ENCODE assay signal across 11 cellular contexts in the genomic region with DNA sequence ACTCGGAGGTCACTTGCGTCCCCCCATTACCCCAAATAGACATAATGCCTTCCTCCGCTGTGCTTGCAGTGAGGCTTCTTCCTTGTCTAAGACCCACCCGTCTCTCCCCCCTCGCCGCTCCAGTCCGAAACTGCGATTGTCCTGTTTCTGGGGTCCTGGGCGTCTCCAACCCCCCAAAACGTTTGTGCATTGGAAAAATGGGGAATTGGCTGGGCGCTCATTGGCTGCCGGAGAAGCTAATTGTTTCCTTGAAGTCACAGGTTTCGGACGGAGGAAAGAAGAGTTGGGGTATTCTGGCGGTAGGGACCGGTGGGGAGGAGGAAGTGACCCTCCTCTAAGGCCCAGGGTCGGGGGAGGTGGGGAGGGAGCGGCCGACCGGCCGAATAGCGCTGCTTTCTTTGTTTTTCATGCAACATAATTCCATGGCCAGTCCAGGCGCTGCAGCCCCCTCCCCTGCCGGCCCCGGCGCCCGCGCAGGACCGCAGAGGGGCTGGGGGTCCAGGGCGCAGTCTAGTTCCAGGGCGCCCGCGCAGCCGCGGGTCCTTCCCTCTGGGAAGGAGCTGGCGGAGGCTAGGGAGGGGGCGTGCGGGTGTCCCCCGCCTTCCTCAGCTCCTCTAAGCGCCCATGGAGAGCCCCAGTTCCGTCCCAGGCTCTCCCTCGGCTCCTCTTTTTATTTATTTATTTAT. TPM values are rescaled to one million over a fixed set of nuclear protein-coding genes. Genes with fewer than 3 reads are reported as not detected.
A peak's percentile ranks its signal among the peaks of the same experiment; 100 is the strongest.
DNase-seq lines count a peak whose midpoint lies in the region; ATAC-seq and TF ChIP-seq lines count a peak whose summit lies in the region.
"Had no signal": no experiment of that assay in that cellular context is flagged by ENCODE, and none has a peak within 500 bp of the region (broad histone marks: within the 10 kb centered on the region; RNA-seq: fewer than 3 reads in every experiment).

No MANE protein-coding gene starts in this region.

- H3K9me3 ChIP-seq in endodermal cell (ENCODE audit: control insufficient read depth, low read length) (peaks cover 5% of the 10 kb centered on the region), mononuclear cell (ENCODE audit: low read depth, low read length) (no peaks in the 10 kb centered on the region), tibial nerve (no peaks in the 10 kb centered on the region)
- H3K9me3 ChIP-seq: SJCRH30 had no signal

- H3K4me1 Mint-ChIP-seq in activated naive CD8-positive, alpha-beta T cell (ENCODE audit: low read depth), result peaks cover 1% of the 10 kb centered on the region
- H3K4me1 Mint-ChIP-seq in activated naive CD8-positive, alpha-beta T cell treated with anti-CD3 and anti-CD28 coated beads, Interleukin-2, amount 50 U/mL, for 24 hours, result peaks cover 4% of the 10 kb centered on the region
- H3K4me1 Mint-ChIP-seq in endodermal cell, result no peaks in the 10 kb centered on the region

- H3K36me3 ChIP-seq in endodermal cell (ENCODE audit: control insufficient read depth, insufficient read depth, low read length) (no peaks in the 10 kb centered on the region), tibial nerve (no peaks in the 10 kb centered on the region)
- H3K36me3 ChIP-seq: SJCRH30 had no signal

- H3K4me1 ChIP-seq in endodermal cell (ENCODE audit: control insufficient read depth, insufficient read depth, low read length) (no peaks in the 10 kb centered on the region), mononuclear cell (ENCODE audit: insufficient read depth, low read length) (peaks cover 19% of the 10 kb centered on the region), tibial nerve (peaks cover 0 to 22% (median 4%) of the 10 kb centered on the region in 4 donors)
- H3K4me1 ChIP-seq: SJCRH30 had no signal

- H3K36me3 Mint-ChIP-seq in activated naive CD8-positive, alpha-beta T cell, result no peaks in the 10 kb centered on the region
- no peaks in the 10 kb centered on the region for H3K36me3 Mint-ChIP-seq in activated naive CD8-positive, alpha-beta T cell treated with anti-CD3 and anti-CD28 coated beads, Interleukin-2, amount 50 U/mL, for 24 hours (ENCODE audit: low read depth)
- H3K36me3 Mint-ChIP-seq in endodermal cell (ENCODE audit: low read depth), result peaks cover 2% of the 10 kb centered on the region
- H3K36me3 Mint-ChIP-seq: activated CD4-positive, alpha-beta memory T cell treated with anti-CD3 and anti-CD28 coated beads for 36 hours had no signal

- no peak for TF ChIP-seq EP300 in tibial nerve (IDR thresholded peaks at IDR 0.05)

- H3K9me3 Mint-ChIP-seq in activated naive CD8-positive, alpha-beta T cell (ENCODE audit: low read depth), result no peaks in the 10 kb centered on the region
- H3K9me3 Mint-ChIP-seq in activated naive CD8-positive, alpha-beta T cell treated with anti-CD3 and anti-CD28 coated beads, Interleukin-2, amount 50 U/mL, for 24 hours, result no peaks in the 10 kb centered on the region
- no peaks in the 10 kb centered on the region for H3K9me3 Mint-ChIP-seq in endodermal cell
- H3K9me3 Mint-ChIP-seq: activated CD4-positive, alpha-beta memory T cell treated with anti-CD3 and anti-CD28 coated beads for 36 hours had no signal

- WGBS in endodermal cell (ENCODE audit: insufficient coverage in 1 of 2, insufficient read length in 1 of 2), 2 experiments, result 35 to 61% methylated on average over 8 to 39 of the region's 42 CpGs
- 20 to 22% methylated on average over 41 to 42 of the region's 42 CpGs for WGBS in tibial nerve, 2 donors

- H3K27me3 Mint-ChIP-seq in activated naive CD8-positive, alpha-beta T cell, result peaks cover 7% of the 10 kb centered on the region
- H3K27me3 Mint-ChIP-seq in activated naive CD8-positive, alpha-beta T cell treated with anti-CD3 and anti-CD28 coated beads, Interleukin-2, amount 50 U/mL, for 24 hours, result peaks cover 28% of the 10 kb centered on the region
- peaks cover 12% of the 10 kb centered on the region for H3K27me3 Mint-ChIP-seq in endodermal cell (ENCODE audit: insufficient read depth)

- TF ChIP-seq POLR2A in tibial nerve (IDR thresholded peaks at IDR 0.05), result no peak

- TF ChIP-seq CTCF in endodermal cell (conservative IDR thresholded peaks at IDR 0.05) (no peak), tibial nerve (IDR thresholded peaks at IDR 0.05) (no peak), omental fat pad (IDR thresholded peaks at IDR 0.05) (no peak)

- no peak for ATAC-seq in activated naive CD8-positive, alpha-beta T cell treated with anti-CD3 and anti-CD28 coated beads, Interleukin-2, amount 50 U/mL, for 24 hours
- ATAC-seq in HG03439 (IDR thresholded peaks at IDR 0.05; ENCODE audit: unreplicated experiment) (no peak), omental fat pad (ENCODE audit: low FRiP score) (no peak)

- no peak overlapping the region for H3K27ac Mint-ChIP-seq in activated naive CD8-positive, alpha-beta T cell
- no peak overlapping the region for H3K27ac Mint-ChIP-seq in activated naive CD8-positive, alpha-beta T cell treated with anti-CD3 and anti-CD28 coated beads, Interleukin-2, amount 50 U/mL, for 24 hours
- H3K27ac Mint-ChIP-seq in endodermal cell, result no peak overlapping the region

- DNase-seq in activated naive CD8-positive, alpha-beta T cell treated with anti-CD3 and anti-CD28 coated beads, Interleukin-2, amount 50 U/mL, for 24 hours, result no peak
- DNase-seq in endodermal cell, result no peak
- no peak for DNase-seq in tibial nerve (ENCODE audit: low spot score in 2 of 2)
- DNase-seq in activated CD4-positive, alpha-beta T cell treated with anti-CD3 and anti-CD28 coated beads for 48 hours, result no peak
- DNase-seq in omental fat pad (ENCODE audit: low spot score), result no peak
- DNase-seq: NCI-H2171 treated with DMSO at 0.1 percent for 48 hours had no signal

- H3K27ac ChIP-seq in endodermal cell (ENCODE audit: low read depth, low read length) (no peak overlapping the region), tibial nerve (no peak overlapping the region)
- H3K27ac ChIP-seq: SJCRH30 had no signal

- H3K4me3 Mint-ChIP-seq in activated naive CD8-positive, alpha-beta T cell, result peak overlapping the region; percentile 68
- H3K4me3 Mint-ChIP-seq in activated naive CD8-positive, alpha-beta T cell treated with anti-CD3 and anti-CD28 coated beads, Interleukin-2, amount 50 U/mL, for 24 hours, result no peak overlapping the region
- peak overlapping the region; percentile 67 for H3K4me3 Mint-ChIP-seq in endodermal cell

- H3K27me3 ChIP-seq in endodermal cell (ENCODE audit: control insufficient read depth, insufficient read depth, low read length, poor library complexity, severe bottlenecking) (peaks cover 14% of the 10 kb centered on the region), mononuclear cell (ENCODE audit: insufficient read depth, low read length) (peaks cover 15% of the 10 kb centered on the region), tibial nerve (peaks cover 0 to 21% of the 10 kb centered on the region in 2 donors)
- H3K27me3 ChIP-seq: SJCRH30 had no signal

- H3K4me3 ChIP-seq in endodermal cell (ENCODE audit: low read length) (peak overlapping the region; percentile 60), mononuclear cell (ENCODE audit: low read length) (peak overlapping the region; percentile 39), tibial nerve (peak overlapping the region; percentile 26 to 59 (median 44))

- H3K9ac ChIP-seq in endodermal cell (ENCODE audit: extremely low read depth, low read length, poor library complexity, severe bottlenecking), result no peak overlapping the region

RNA-seq across cellular contexts. Expression of a gene that starts 12.7 kb away (rescaled TPM):
- total RNA-seq in endodermal cell (1 to 10 TPM; 3.3 to 7.3 TPM), mononuclear cell (13.7 TPM), tibial nerve (10 to 100 TPM; 32.9 to 84.9 (median 49.2) TPM), omental fat pad (10 to 100 TPM; 36.1 to 54.9 (median 48.2) TPM)
- 2.7 TPM for polyA plus RNA-seq in endodermal cell (2013, experiment 1 of 2)
- 1.8 TPM for polyA plus RNA-seq in endodermal cell (2013, experiment 2 of 2)

RNA-seq across cellular contexts. Expression of a gene that starts 49.2 kb away (rescaled TPM):
- total RNA-seq in endodermal cell (10 to 100 TPM; 63.8 to 64.9 TPM), mononuclear cell (20.4 TPM), tibial nerve (10 to 100 TPM; 35.9 to 78.0 (median 49.8) TPM), omental fat pad (10 to 100 TPM; 31.8 to 57.5 (median 39.1) TPM)
- polyA plus RNA-seq in endodermal cell (2013, experiment 1 of 2), result 58.7 TPM
- polyA plus RNA-seq in endodermal cell (2013, experiment 2 of 2), result 54.7 TPM

RNA-seq across cellular contexts. Expression of a gene that starts 49.3 kb away (rescaled TPM):
- 10 to 100 TPM; 23.9 to 28.3 TPM for total RNA-seq in endodermal cell
- 16.2 TPM for polyA plus RNA-seq in endodermal cell (2013, experiment 1 of 2)
- polyA plus RNA-seq in endodermal cell (2013, experiment 2 of 2), result 12.4 TPM
- total RNA-seq in mononuclear cell, result 15.5 TPM
- total RNA-seq in tibial nerve, result 10 to 100 TPM; 12.9 to 29.4 (median 22.3) TPM
- 10 to 100 TPM in 3 of 4 donors, 1 to 10 TPM in 1; 8.7 to 23.4 (median 13.8) TPM for total RNA-seq in omental fat pad
